Comparison of ENCODE assay signal across 8 cellular contexts in genomic region chr4:30714408-30715031, GRCh38. TPM values are rescaled to one million over a fixed set of nuclear protein-coding genes. Genes with fewer than 3 reads are reported as not detected.
DNase-seq lines count a peak whose midpoint lies in the region; ATAC-seq, FAIRE-seq and TF ChIP-seq lines count a peak whose summit lies in the region.

No MANE protein-coding gene starts in this region.

- TF ChIP-seq CTCF in GM13977 (IDR thresholded peaks at IDR 0.05; ENCODE audit: extremely low read depth, insufficient read depth, missing control alignments) (peak; percentile 59), NB4 (IDR thresholded peaks at IDR 0.05; ENCODE audit: low read depth, low read length) (peak; percentile 84), astrocyte of the cerebellum (IDR thresholded peaks at IDR 0.05; ENCODE audit: low read depth, low read length, missing control alignments) (peak; percentile 87), kidney epithelial cell (IDR thresholded peaks at IDR 0.05; ENCODE audit: insufficient read depth, low read length, poor library complexity, severe bottlenecking) (peak; percentile 84)

- peak; percentile 66 for FAIRE-seq in A204.1 (lab: Jason Lieb, UNC)

- in situ Hi-C loops in GM13977 (cut with MboI; ENCODE audit: low pct_unique_long_range_greater_than_20kb, low sequenced_read_pairs, unreplicated experiment) = no loop called here
- in situ Hi-C loops in astrocyte of the cerebellum (cut with HindIII; ENCODE audit: low sequenced_read_pairs) = no loop called here

- H3K27me3 ChIP-seq in kidney epithelial cell (ENCODE audit: control insufficient read depth, insufficient read depth, low read length) = no peaks in the 10 kb centered on the region

- H3K4me3 ChIP-seq in NB4 (ENCODE audit: low read depth, low read length) = no peak overlapping the region
- no peak overlapping the region for H3K4me3 ChIP-seq in astrocyte of the cerebellum (ENCODE audit: low read depth, low read length)
- H3K4me3 ChIP-seq in kidney epithelial cell (ENCODE audit: low read depth, low read length) = no peak overlapping the region

- no peak for ATAC-seq in GM21737 (IDR thresholded peaks at IDR 0.05; ENCODE audit: unreplicated experiment)

- no peak for TF ChIP-seq POLR2A in NB4 (IDR thresholded peaks at IDR 0.05; ENCODE audit: extremely low read depth, insufficient read length)

- DNase-seq in GM13977 (ENCODE audit: low spot score) (peak; percentile 22), NB4 (ENCODE audit: low read depth) (peak; percentile 62), astrocyte of the cerebellum (ENCODE audit: low read depth) (no peak), kidney epithelial cell (ENCODE audit: low read depth) (no peak)
- no peak for DNase-seq in effector CD8-positive, alpha-beta T cell (lab: John Stamatoyannopoulos, UW)
- DNase-seq in activated naive CD4-positive, alpha-beta T cell (lab: John Stamatoyannopoulos, UW) = no peak

- no peaks in the 10 kb centered on the region for H3K36me3 ChIP-seq in kidney epithelial cell (ENCODE audit: control insufficient read depth, insufficient read depth, low read length)

RNA-seq across cellular contexts. Expression of gene PCDH7, which starts 5.6 kb away (rescaled TPM):
- total RNA-seq in kidney epithelial cell = 8.2 and 9.7 TPM in 2 replicates

Comparison
In these comparisons a context has a peak if more than half of its experiments do, and no peak if none do; other contexts are left out.
1. DNase-seq: peak in GM13977 (single experiment) and NB4 (single experiment); none in astrocyte of the cerebellum (single experiment), kidney epithelial cell (single experiment), effector CD8-positive, alpha-beta T cell (single experiment) and activated naive CD4-positive, alpha-beta T cell (0 of 4).
2. Peak in every context shown above with its lines, with median percentiles within 50 percentile points of each other: CTCF ChIP-seq.